25 cellular contexts compared by ENCODE assay signal in genomic region chr7:137695942-137696341, GRCh38.
A peak's percentile ranks its signal among the peaks of the same experiment; 100 is the strongest.
DNase-seq lines count a peak whose midpoint lies in the region; ATAC-seq and TF ChIP-seq lines count a peak whose summit lies in the region.
"Had no signal": no experiment of that assay in that cellular context is flagged by ENCODE, and none has a peak within 500 bp of the region (broad histone marks: within the 10 kb centered on the region; RNA-seq: fewer than 3 reads in every experiment).

No MANE protein-coding gene starts in this region.

- no peak overlapping the region for H3K4me2 ChIP-seq in hepatocyte
- peak overlapping the region; percentile 14 for H3K4me2 ChIP-seq in skeletal muscle satellite cell (ENCODE audit: low read length)

- in situ Hi-C loops in SK-MEL-5 (cut with HindIII; ENCODE audit: low pct_unique_long_range_greater_than_20kb, low sequenced_read_pairs), result no loop called here

- no peaks in the 10 kb centered on the region for H3K4me1 ChIP-seq in hepatocyte (ENCODE audit: insufficient read depth)
- H3K4me1 ChIP-seq in skeletal muscle satellite cell (ENCODE audit: control insufficient read depth, insufficient read depth, low read length), result peaks cover 61% of the 10 kb centered on the region
- H3K4me1 ChIP-seq: gastrocnemius medialis had no signal

- H3K79me2 ChIP-seq in hepatocyte, result no peaks in the 10 kb centered on the region

- TF ChIP-seq CTCF in hepatocyte (IDR thresholded peaks at IDR 0.05; ENCODE audit: poor library complexity) (no peak), progenitor cell of endocrine pancreas (IDR thresholded peaks at IDR 0.05; ENCODE audit: unreplicated experiment) (no peak)

- H3K27me3 ChIP-seq in hepatocyte (peaks cover 25% of the 10 kb centered on the region), skeletal muscle satellite cell (ENCODE audit: control insufficient read depth, insufficient read depth, low read length) (no peaks in the 10 kb centered on the region)
- H3K27me3 ChIP-seq: gastrocnemius medialis, thyroid gland had no signal

- peak; percentile 9 for DNase-seq in NCI-H345 (lab: John Stamatoyannopoulos, UW)
- DNase-seq in NCI-H345 treated with DMSO at 0.1 percent for 48 hours (lab: John Stamatoyannopoulos, UW; ENCODE audit: unreplicated experiment), result no peak
- DNase-seq in SK-MEL-5 (ENCODE audit: low read depth, low spot score), result peak; percentile 65
- DNase-seq in hepatocyte (ENCODE audit: low spot score), result peak; percentile 23
- DNase-seq in NCI-H526 treated with DMSO at 0.1 percent for 48 hours (lab: John Stamatoyannopoulos, UW), result no peak
- DNase-seq in effector memory CD8-positive, alpha-beta T cell, result no peak
- no peak for DNase-seq in progenitor cell of endocrine pancreas (ENCODE audit: low spot score, unreplicated experiment)
- DNase-seq: 8988T; activated CD4-positive, alpha-beta T cell treated with anti-CD3 and anti-CD28 coated beads for 4 hours; activated naive CD4-positive, alpha-beta T cell treated with anti-CD3 and anti-CD28 coated beads for 36 hours; activated T-cell treated with anti-CD3 and anti-CD28 coated beads, Interleukin-2, amount 50 U/mL, for 72 hours; amniotic stem cell; central memory CD4-positive, alpha-beta T cell; COR-L47; gastrocnemius medialis; mesenchymal stem cell; NCI-H1105; NCI-H82; retina; stimulated activated CD4-positive, alpha-beta T cell treated with anti-CD3 and anti-CD28 coated beads, Interleukin-12 subunit alpha, Interleukin-12 subunit beta, amount 100 ng/mL, for 4 hours; thyroid gland had no signal

- H3K27ac Mint-ChIP-seq in effector memory CD8-positive, alpha-beta T cell, result no peak overlapping the region
- H3K27ac Mint-ChIP-seq in progenitor cell of endocrine pancreas, result no peak overlapping the region
- H3K27ac Mint-ChIP-seq: activated naive CD4-positive, alpha-beta T cell treated with anti-CD3 and anti-CD28 coated beads for 36 hours; activated T-cell treated with anti-CD3 and anti-CD28 coated beads, Interleukin-2, amount 50 U/mL, for 72 hours; B cell; stimulated activated naive CD8-positive, alpha-beta T cell treated with anti-CD3 and anti-CD28 coated beads, Interleukin-15, Interleukin-2, amounts not matched to agents 100 ng/mL and 50 ng/mL, for 24 hours had no signal

- no peak overlapping the region for H3K9ac ChIP-seq in skeletal muscle satellite cell (ENCODE audit: low read depth, low read length)

- H3K27me3 Mint-ChIP-seq in effector memory CD8-positive, alpha-beta T cell, result peaks cover 13 to 25% of the 10 kb centered on the region in 2 donors
- peaks cover 88% of the 10 kb centered on the region for H3K27me3 Mint-ChIP-seq in progenitor cell of endocrine pancreas
- H3K27me3 Mint-ChIP-seq: B cell had no signal

- H3K9me2 ChIP-seq in hepatocyte (replicated peaks; ENCODE audit: insufficient read depth), result no peaks in the 10 kb centered on the region

- H3K4me3 ChIP-seq in hepatocyte (no peak overlapping the region), skeletal muscle satellite cell (ENCODE audit: low read length) (no peak overlapping the region)
- H3K4me3 ChIP-seq: gastrocnemius medialis, thyroid gland had no signal

- H3K36me3 ChIP-seq in hepatocyte (replicated peaks; ENCODE audit: insufficient read depth, low read depth) (no peaks in the 10 kb centered on the region), skeletal muscle satellite cell (ENCODE audit: insufficient read depth, low read length) (peaks cover 10% of the 10 kb centered on the region)
- H3K36me3 ChIP-seq: gastrocnemius medialis, thyroid gland had no signal

- H4K20me1 ChIP-seq in hepatocyte (ENCODE audit: insufficient read depth, poor library complexity, severe bottlenecking), result no peaks in the 10 kb centered on the region

- no peak overlapping the region for H2AFZ ChIP-seq in hepatocyte

- H3K36me3 Mint-ChIP-seq in effector memory CD8-positive, alpha-beta T cell (ENCODE audit: insufficient read depth), result no peaks in the 10 kb centered on the region
- no peaks in the 10 kb centered on the region for H3K36me3 Mint-ChIP-seq in progenitor cell of endocrine pancreas (ENCODE audit: insufficient read depth)

- 61% methylated on average over 7 of the region's 7 CpGs for WGBS in hepatocyte (ENCODE audit: low lambda C conversion rate, missing lambda C conversion rate)

- no peaks in the 10 kb centered on the region for H3K4me1 Mint-ChIP-seq in effector memory CD8-positive, alpha-beta T cell (ENCODE audit: low read depth in 2 of 2)
- peaks cover 7% of the 10 kb centered on the region for H3K4me1 Mint-ChIP-seq in progenitor cell of endocrine pancreas (ENCODE audit: low read depth)
- H3K4me1 Mint-ChIP-seq: B cell had no signal

- H3K9me3 Mint-ChIP-seq in effector memory CD8-positive, alpha-beta T cell, result peaks cover 0 to 2% of the 10 kb centered on the region in 2 donors
- H3K9me3 Mint-ChIP-seq in progenitor cell of endocrine pancreas (ENCODE audit: low read depth), result no peaks in the 10 kb centered on the region
- H3K9me3 Mint-ChIP-seq: activated naive CD4-positive, alpha-beta T cell treated with anti-CD3 and anti-CD28 coated beads for 36 hours; activated T-cell treated with anti-CD3 and anti-CD28 coated beads, Interleukin-2, amount 50 U/mL, for 72 hours; stimulated activated naive CD8-positive, alpha-beta T cell treated with anti-CD3 and anti-CD28 coated beads, Interleukin-15, Interleukin-2, amounts not matched to agents 100 ng/mL and 50 ng/mL, for 24 hours had no signal

- no peak overlapping the region for H3K27ac ChIP-seq in hepatocyte
- H3K27ac ChIP-seq: gastrocnemius medialis, thyroid gland had no signal

- no peaks in the 10 kb centered on the region for H3K9me3 ChIP-seq in hepatocyte (ENCODE audit: low read depth)
- no peaks in the 10 kb centered on the region for H3K9me3 ChIP-seq in skeletal muscle satellite cell (replicated peaks; ENCODE audit: low read length)
- H3K9me3 ChIP-seq: gastrocnemius medialis, thyroid gland had no signal

- no peak for ATAC-seq in effector memory CD8-positive, alpha-beta T cell (replicated peaks)
- ATAC-seq: activated T-cell treated with anti-CD3 and anti-CD28 coated beads, Interleukin-2, amount 50 U/mL, for 72 hours; esophagus mucosa; gastrocnemius medialis had no signal

- no peak overlapping the region for H3K4me3 Mint-ChIP-seq in effector memory CD8-positive, alpha-beta T cell
- H3K4me3 Mint-ChIP-seq in progenitor cell of endocrine pancreas (ENCODE audit: low read depth), result no peak overlapping the region
- H3K4me3 Mint-ChIP-seq: activated naive CD4-positive, alpha-beta T cell treated with anti-CD3 and anti-CD28 coated beads for 36 hours; activated T-cell treated with anti-CD3 and anti-CD28 coated beads, Interleukin-2, amount 50 U/mL, for 72 hours; B cell; stimulated activated naive CD8-positive, alpha-beta T cell treated with anti-CD3 and anti-CD28 coated beads, Interleukin-15, Interleukin-2, amounts not matched to agents 100 ng/mL and 50 ng/mL, for 24 hours had no signal

Comparison
In these comparisons a context has a peak if more than half of its experiments do, and no peak if none do; other contexts are left out.
1. DNase-seq: peak in NCI-H345 (single experiment), SK-MEL-5 (single experiment) and hepatocyte (single experiment); none in NCI-H345 treated with DMSO at 0.1 percent for 48 hours (single experiment), NCI-H526 treated with DMSO at 0.1 percent for 48 hours (single experiment), effector memory CD8-positive, alpha-beta T cell (0 of 3) and progenitor cell of endocrine pancreas (single experiment).